Comparison of ENCODE assay signal across 15 cellular contexts in genomic region chr10:11298116-11298515, GRCh38.
DNase-seq lines count a peak whose midpoint lies in the region; ATAC-seq, FAIRE-seq and TF ChIP-seq lines count a peak whose summit lies in the region.
"Had no signal": no experiment of that assay in that cellular context is flagged by ENCODE, and none has a peak within 500 bp of the region (broad histone marks: within the 10 kb centered on the region; RNA-seq: fewer than 3 reads in every experiment).

No MANE protein-coding gene starts in this region.

- CTCF ChIA-PET in CD4-positive, alpha-beta memory T cell (lab: Charles Lee; ENCODE audit: partially characterized antibody): no interaction called here

- peaks cover 4 to 29% (median 23%) of the 10 kb centered on the region in 4 donors for H3K4me1 Mint-ChIP-seq in CD4-positive, alpha-beta memory T cell
- H3K4me1 Mint-ChIP-seq in activated naive CD8-positive, alpha-beta T cell treated with anti-CD3 and anti-CD28 coated beads, Interleukin-2, amount 50 U/mL, for 24 hours: peaks cover 10% of the 10 kb centered on the region
- peaks cover 8% of the 10 kb centered on the region for H3K4me1 Mint-ChIP-seq in memory B cell
- H3K4me1 Mint-ChIP-seq: CD14-positive monocyte had no signal

- H3K27ac ChIP-seq in CD4-positive, alpha-beta memory T cell (ENCODE audit: low read depth, low read length): no peak overlapping the region
- no peak overlapping the region for H3K27ac ChIP-seq in esophagus squamous epithelium
- H3K27ac ChIP-seq: brain microvascular endothelial cell, heart right ventricle, spleen had no signal

- no peak overlapping the region for H3K4me3 ChIP-seq in CD4-positive, alpha-beta memory T cell (ENCODE audit: low read length in 2 of 2)
- no peak overlapping the region for H3K4me3 ChIP-seq in esophagus squamous epithelium
- H3K4me3 ChIP-seq: heart right ventricle, spleen had no signal

- H3K27me3 ChIP-seq in CD4-positive, alpha-beta memory T cell (ENCODE audit: insufficient read depth, low read length): no peaks in the 10 kb centered on the region
- H3K27me3 ChIP-seq in esophagus squamous epithelium: no peaks in the 10 kb centered on the region
- H3K27me3 ChIP-seq: brain microvascular endothelial cell, heart right ventricle, spleen had no signal

- peaks cover 72% of the 10 kb centered on the region for H3K36me3 ChIP-seq in CD4-positive, alpha-beta memory T cell (ENCODE audit: insufficient read depth, low read length)
- peaks cover 0 to 69% (median 5%) of the 10 kb centered on the region in 3 donors for H3K36me3 ChIP-seq in esophagus squamous epithelium
- H3K36me3 ChIP-seq: brain microvascular endothelial cell had no signal

- no peaks in the 10 kb centered on the region for H3K4me1 ChIP-seq in CD4-positive, alpha-beta memory T cell (ENCODE audit: insufficient read depth, low read length)
- H3K4me1 ChIP-seq in esophagus squamous epithelium: peaks cover 0 to 15% (median 0%) of the 10 kb centered on the region in 3 donors

- ATAC-seq in activated naive CD8-positive, alpha-beta T cell treated with anti-CD3 and anti-CD28 coated beads, Interleukin-2, amount 50 U/mL, for 24 hours: no peak
- no peak for ATAC-seq in memory B cell (ENCODE audit: low read depth)
- ATAC-seq in HG03442 (IDR thresholded peaks at IDR 0.05; ENCODE audit: unreplicated experiment): no peak
- no peak for ATAC-seq in GM21723 (IDR thresholded peaks at IDR 0.05; ENCODE audit: unreplicated experiment)

- 66 to 87% methylated on average over 4 to 5 of the region's 5 CpGs for WGBS in esophagus squamous epithelium, 2 donors

- TF ChIP-seq CTCF in esophagus squamous epithelium (IDR thresholded peaks at IDR 0.05): no peak

- no peaks in the 10 kb centered on the region for H3K27me3 Mint-ChIP-seq in CD4-positive, alpha-beta memory T cell
- H3K27me3 Mint-ChIP-seq in activated naive CD8-positive, alpha-beta T cell treated with anti-CD3 and anti-CD28 coated beads, Interleukin-2, amount 50 U/mL, for 24 hours: no peaks in the 10 kb centered on the region
- no peaks in the 10 kb centered on the region for H3K27me3 Mint-ChIP-seq in memory B cell

- H3K36me3 Mint-ChIP-seq in CD4-positive, alpha-beta memory T cell: peaks cover 86 to 96% of the 10 kb centered on the region in 2 donors
- peaks cover 62% of the 10 kb centered on the region for H3K36me3 Mint-ChIP-seq in activated naive CD8-positive, alpha-beta T cell treated with anti-CD3 and anti-CD28 coated beads, Interleukin-2, amount 50 U/mL, for 24 hours (ENCODE audit: low read depth)
- peaks cover 53% of the 10 kb centered on the region for H3K36me3 Mint-ChIP-seq in memory B cell

- POLR2A ChIA-PET in CD4-positive, alpha-beta memory T cell (lab: Charles Lee; ENCODE audit: partially characterized antibody): interaction anchor here (1.3 kb wide), 1 partner anchor 135 kb away, joined by 3 read pairs; no protein-coding TSS in a partner anchor

- H3K27ac Mint-ChIP-seq in CD4-positive, alpha-beta memory T cell: peak overlapping the region in 5 of 7 donors; percentile 54 to 79 (median 73)
- peak overlapping the region; percentile 68 for H3K27ac Mint-ChIP-seq in activated naive CD8-positive, alpha-beta T cell treated with anti-CD3 and anti-CD28 coated beads, Interleukin-2, amount 50 U/mL, for 24 hours
- peak overlapping the region; percentile 84 for H3K27ac Mint-ChIP-seq in memory B cell

- 0 out of 2 replicates have a peak, but pooled peaks have one; percentile 29 for TF ChIP-seq POLR2A in GM12891 (IDR thresholded peaks at IDR 0.05; ENCODE audit: low read depth, low read length)
- no peak for TF ChIP-seq POLR2A in esophagus squamous epithelium (IDR thresholded peaks at IDR 0.05)

- DNase-seq in CD4-positive, alpha-beta memory T cell: no peak
- no peak for DNase-seq in GM12891 (ENCODE audit: insufficient read length, low spot score)
- no peak for DNase-seq in activated naive CD8-positive, alpha-beta T cell treated with anti-CD3 and anti-CD28 coated beads, Interleukin-2, amount 50 U/mL, for 24 hours
- DNase-seq in memory B cell (ENCODE audit: low spot score in 2 of 2): no peak
- no peak for DNase-seq in esophagus squamous epithelium (lab: John Stamatoyannopoulos, UW)
- DNase-seq in superior temporal gyrus (ENCODE audit: extremely low spot score): no peak
- DNase-seq: brain microvascular endothelial cell, heart right ventricle, NCI-H1105 treated with DMSO at 0.1 percent for 48 hours, nucleus accumbens, spleen had no signal

- peaks cover 0 to 6% (median 0%) of the 10 kb centered on the region in 8 donors for H3K9me3 Mint-ChIP-seq in CD4-positive, alpha-beta memory T cell
- no peaks in the 10 kb centered on the region for H3K9me3 Mint-ChIP-seq in activated naive CD8-positive, alpha-beta T cell treated with anti-CD3 and anti-CD28 coated beads, Interleukin-2, amount 50 U/mL, for 24 hours
- H3K9me3 Mint-ChIP-seq in memory B cell: no peaks in the 10 kb centered on the region

- H3K4me3 Mint-ChIP-seq in CD4-positive, alpha-beta memory T cell: no peak overlapping the region
- no peak overlapping the region for H3K4me3 Mint-ChIP-seq in activated naive CD8-positive, alpha-beta T cell treated with anti-CD3 and anti-CD28 coated beads, Interleukin-2, amount 50 U/mL, for 24 hours
- H3K4me3 Mint-ChIP-seq in memory B cell: no peak overlapping the region
- H3K4me3 Mint-ChIP-seq: CD14-positive monocyte had no signal

- intact Hi-C loops in CD4-positive, alpha-beta memory T cell (cut with micrococcal nuclease): no loop called here
- intact Hi-C loops in esophagus squamous epithelium (cut with DNase I): no loop called here

- no peaks in the 10 kb centered on the region for H3K9me3 ChIP-seq in CD4-positive, alpha-beta memory T cell (ENCODE audit: control insufficient read depth in 1 of 2, low read length in 2 of 2)
- no peaks in the 10 kb centered on the region for H3K9me3 ChIP-seq in esophagus squamous epithelium
- H3K9me3 ChIP-seq: heart right ventricle, spleen had no signal

- peak; percentile 16 for FAIRE-seq in GM12891 (lab: Jason Lieb, UNC)
- FAIRE-seq: TTC549 had no signal

TF ChIP-seq in GM12891, 5 proteins besides CTCF, POLR2A, EP300 and RAD21:
- TF ChIP-seq TAF1 (IDR thresholded peaks at IDR 0.05; ENCODE audit: low read depth, low read length): no peak
- TF ChIP-seq POU2F2 (IDR thresholded peaks at IDR 0.05; ENCODE audit: low read depth, low read length): no peak
- no peak for TF ChIP-seq POLR2AphosphoS5 (IDR thresholded peaks at IDR 0.05; ENCODE audit: low read depth, low read length)
- no peak for TF ChIP-seq SPI1 (IDR thresholded peaks at IDR 0.05; ENCODE audit: low read depth, low read length)
- TF ChIP-seq PAX5 (IDR thresholded peaks at IDR 0.05; ENCODE audit: insufficient read depth, low read length, severe bottlenecking): no peak
